Comparison of ENCODE assay signal across 21 cellular contexts in the genomic region with DNA sequence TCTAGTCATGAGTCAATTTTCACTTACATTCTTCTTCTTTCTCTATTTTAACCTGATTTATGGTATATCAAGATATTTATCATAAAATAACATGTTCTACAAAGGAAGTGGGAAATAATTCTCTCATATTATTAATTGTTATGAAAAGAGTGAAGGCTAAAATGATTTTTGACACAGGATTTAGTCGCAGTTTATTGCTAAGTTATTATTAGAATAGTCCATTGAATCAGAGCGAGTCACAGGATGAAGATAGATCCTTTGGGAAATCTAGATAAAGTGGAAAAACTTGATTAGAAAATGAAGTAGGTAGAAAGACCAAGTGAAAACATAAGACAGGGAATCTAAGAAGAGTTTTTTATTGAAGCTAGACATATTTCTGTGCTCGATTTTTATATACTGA.
DNase-seq lines count a peak whose midpoint lies in the region; ATAC-seq, FAIRE-seq and TF ChIP-seq lines count a peak whose summit lies in the region.
"Had no signal": no experiment of that assay in that cellular context is flagged by ENCODE, and none has a peak within 500 bp of the region (broad histone marks: within the 10 kb centered on the region; RNA-seq: fewer than 3 reads in every experiment).

No MANE protein-coding gene starts in this region.

- H3K4me1 ChIP-seq in GM23248 (ENCODE audit: insufficient read depth): peaks cover 27% of the 10 kb centered on the region
- H3K4me1 ChIP-seq: A549; BLaER1 treated with 17β-estradiol and CSF1 and Interleukin-3, amounts not matched to agents 10 nM and 100 nM had no signal

- no peaks in the 10 kb centered on the region for H3K79me2 ChIP-seq in GM23248 (ENCODE audit: insufficient read depth)

- H3K4me3 ChIP-seq in GM23248: 0 out of 2 replicates have a peak overlapping the region, but pooled peaks have one; percentile 31
- no peak overlapping the region for H3K4me3 ChIP-seq in fibroblast of mammary gland (ENCODE audit: control insufficient read depth, low read depth, low read length)
- H3K4me3 ChIP-seq: A549; BLaER1 treated with 17β-estradiol and CSF1 and Interleukin-3, amounts not matched to agents 10 nM and 100 nM had no signal

- H3K9me3 ChIP-seq in GM23248 (ENCODE audit: low read depth): no peaks in the 10 kb centered on the region
- H3K9me3 ChIP-seq: A549 had no signal

- no peak for TF ChIP-seq POLR2A in GM12891 (IDR thresholded peaks at IDR 0.05; ENCODE audit: low read depth, low read length)

- no peaks in the 10 kb centered on the region for H4K20me1 ChIP-seq in GM23248 (ENCODE audit: insufficient read depth)
- H4K20me1 ChIP-seq: BLaER1 treated with 17β-estradiol and CSF1 and Interleukin-3, amounts not matched to agents 10 nM and 100 nM had no signal

- no peaks in the 10 kb centered on the region for H3K36me3 ChIP-seq in GM23248 (ENCODE audit: low read depth)
- H3K36me3 ChIP-seq: BLaER1 treated with 17β-estradiol and CSF1 and Interleukin-3, amounts not matched to agents 10 nM and 100 nM had no signal

- H2AFZ ChIP-seq in GM23248: 0 out of 2 replicates have a peak overlapping the region, but pooled peaks have one; percentile 2

- in situ Hi-C loops in GM23248 (cut with MboI): no loop called here

- 53 to 64% methylated on average over 3 of the region's 3 CpGs for WGBS in GM23248 (ENCODE audit: low coverage in 1 of 2, low lambda C conversion rate in 2 of 2, missing lambda C conversion rate in 2 of 2), 2 experiments

- ATAC-seq in SK-N-SH treated with all-trans-retinoic acid at 6 μM for 48 hours: peak; percentile 60
- ATAC-seq: A549, HepG2 had no signal

- no peak overlapping the region for H3K9ac ChIP-seq in GM23248
- H3K9ac ChIP-seq: BLaER1 treated with 17β-estradiol and CSF1 and Interleukin-3, amounts not matched to agents 10 nM and 100 nM had no signal

- FAIRE-seq in GM12891 (lab: Jason Lieb, UNC): no peak
- FAIRE-seq: A549, D721Med, HepG2 had no signal

- DNase-seq in GM23248: peak; percentile 52
- peak; percentile 17 for DNase-seq in fibroblast of mammary gland (ENCODE audit: low read depth)
- peak; percentile 12 for DNase-seq in renal cortical epithelial cell (ENCODE audit: low read depth)
- DNase-seq in GM12891 (ENCODE audit: insufficient read length, low spot score): no peak
- no peak for DNase-seq in COLO829 (ENCODE audit: low spot score)
- DNase-seq in NCI-H1092 (lab: John Stamatoyannopoulos, UW): no peak
- DNase-seq: CD8-positive, alpha-beta memory T cell; DMS79; HCEC 1CT; KBM-7; NCI-H1105 treated with DMSO at 0.1 percent for 48 hours; NCI-H1694; NCI-H2081 treated with DMSO at 0.1 percent for 48 hours; NCI-H774; OCI-M1; SHP77 had no signal

- no peaks in the 10 kb centered on the region for H3K9me2 ChIP-seq in GM23248 (ENCODE audit: insufficient read depth)

- H3K27me3 ChIP-seq in GM23248 (replicated peaks; ENCODE audit: insufficient read depth): no peaks in the 10 kb centered on the region
- H3K27me3 ChIP-seq: BLaER1 treated with 17β-estradiol and CSF1 and Interleukin-3, amounts not matched to agents 10 nM and 100 nM had no signal

- H3K4me2 ChIP-seq in GM23248 (ENCODE audit: unreplicated experiment): peak overlapping the region; percentile 65
- H3K4me2 ChIP-seq: A549; BLaER1 treated with 17β-estradiol and CSF1 and Interleukin-3, amounts not matched to agents 10 nM and 100 nM had no signal

- H3F3A ChIP-seq in GM23248 (ENCODE audit: insufficient read depth): peaks cover 24% of the 10 kb centered on the region

- peak overlapping the region; percentile 34 for H3K27ac ChIP-seq in GM23248
- H3K27ac ChIP-seq: A549; BLaER1 treated with 17β-estradiol and CSF1 and Interleukin-3, amounts not matched to agents 10 nM and 100 nM had no signal

- TF ChIP-seq CTCF in fibroblast of mammary gland (conservative IDR thresholded peaks at IDR 0.05; ENCODE audit: control insufficient read depth, insufficient read depth, low read depth, low read length): no peak

TF ChIP-seq in SK-N-SH treated with all-trans-retinoic acid at 6 μM for 48 hours, 23 proteins besides CTCF, POLR2A, EP300 and RAD21:
- TF ChIP-seq, protein P1, sequence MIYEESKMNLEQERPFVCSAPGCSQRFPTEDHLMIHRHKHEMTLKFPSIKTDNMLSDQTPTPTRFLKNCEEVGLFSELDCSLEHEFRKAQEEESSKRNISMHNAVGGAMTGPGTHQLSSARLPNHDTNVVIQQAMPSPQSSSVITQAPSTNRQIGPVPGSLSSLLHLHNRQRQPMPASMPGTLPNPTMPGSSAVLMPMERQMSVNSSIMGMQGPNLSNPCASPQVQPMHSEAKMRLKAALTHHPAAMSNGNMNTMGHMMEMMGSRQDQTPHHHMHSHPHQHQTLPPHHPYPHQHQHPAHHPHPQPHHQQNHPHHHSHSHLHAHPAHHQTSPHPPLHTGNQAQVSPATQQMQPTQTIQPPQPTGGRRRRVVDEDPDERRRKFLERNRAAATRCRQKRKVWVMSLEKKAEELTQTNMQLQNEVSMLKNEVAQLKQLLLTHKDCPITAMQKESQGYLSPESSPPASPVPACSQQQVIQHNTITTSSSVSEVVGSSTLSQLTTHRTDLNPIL (CRISPR knock-in tag; IDR thresholded peaks at IDR 0.05; ENCODE audit: low read depth): no peak
- no peak for TF ChIP-seq ESRRG (CRISPR knock-in tag; IDR thresholded peaks at IDR 0.05)
- no peak for TF ChIP-seq ZNF70 (CRISPR knock-in tag; IDR thresholded peaks at IDR 0.05)
- TF ChIP-seq BACH2 (CRISPR knock-in tag; IDR thresholded peaks at IDR 0.05; ENCODE audit: borderline replicate concordance): no peak
TF ChIP-seq in SK-N-SH treated with all-trans-retinoic acid at 6 μM for 48 hours: peak in this region for 0.

TF ChIP-seq in GM12891, 5 proteins besides CTCF, POLR2A, EP300 and RAD21:
- no peak for TF ChIP-seq PAX5 (IDR thresholded peaks at IDR 0.05; ENCODE audit: insufficient read depth, low read length, severe bottlenecking)
- no peak for TF ChIP-seq POLR2AphosphoS5 (IDR thresholded peaks at IDR 0.05; ENCODE audit: low read depth, low read length)
- TF ChIP-seq TAF1 (IDR thresholded peaks at IDR 0.05; ENCODE audit: low read depth, low read length): no peak
- no peak for TF ChIP-seq SPI1 (IDR thresholded peaks at IDR 0.05; ENCODE audit: low read depth, low read length)

Comparison
In these comparisons a context has a peak if more than half of its experiments do, and no peak if none do; other contexts are left out.
1. DNase-seq: peak in GM23248 (single experiment), fibroblast of mammary gland (single experiment) and renal cortical epithelial cell (single experiment); none in GM12891 (single experiment), COLO829 (single experiment) and NCI-H1092 (single experiment).